In genomic region chr13:42977219-42977659, GRCh38 we compare ENCODE assay signal across 1 cellular context.
TF ChIP-seq lines count a peak whose summit lies in the region.

No MANE protein-coding gene starts in this region.

TF ChIP-seq in H1, 55 proteins besides CTCF, POLR2A, EP300 and RAD21 (continued from another document):
- TF ChIP-seq, protein P1, sequence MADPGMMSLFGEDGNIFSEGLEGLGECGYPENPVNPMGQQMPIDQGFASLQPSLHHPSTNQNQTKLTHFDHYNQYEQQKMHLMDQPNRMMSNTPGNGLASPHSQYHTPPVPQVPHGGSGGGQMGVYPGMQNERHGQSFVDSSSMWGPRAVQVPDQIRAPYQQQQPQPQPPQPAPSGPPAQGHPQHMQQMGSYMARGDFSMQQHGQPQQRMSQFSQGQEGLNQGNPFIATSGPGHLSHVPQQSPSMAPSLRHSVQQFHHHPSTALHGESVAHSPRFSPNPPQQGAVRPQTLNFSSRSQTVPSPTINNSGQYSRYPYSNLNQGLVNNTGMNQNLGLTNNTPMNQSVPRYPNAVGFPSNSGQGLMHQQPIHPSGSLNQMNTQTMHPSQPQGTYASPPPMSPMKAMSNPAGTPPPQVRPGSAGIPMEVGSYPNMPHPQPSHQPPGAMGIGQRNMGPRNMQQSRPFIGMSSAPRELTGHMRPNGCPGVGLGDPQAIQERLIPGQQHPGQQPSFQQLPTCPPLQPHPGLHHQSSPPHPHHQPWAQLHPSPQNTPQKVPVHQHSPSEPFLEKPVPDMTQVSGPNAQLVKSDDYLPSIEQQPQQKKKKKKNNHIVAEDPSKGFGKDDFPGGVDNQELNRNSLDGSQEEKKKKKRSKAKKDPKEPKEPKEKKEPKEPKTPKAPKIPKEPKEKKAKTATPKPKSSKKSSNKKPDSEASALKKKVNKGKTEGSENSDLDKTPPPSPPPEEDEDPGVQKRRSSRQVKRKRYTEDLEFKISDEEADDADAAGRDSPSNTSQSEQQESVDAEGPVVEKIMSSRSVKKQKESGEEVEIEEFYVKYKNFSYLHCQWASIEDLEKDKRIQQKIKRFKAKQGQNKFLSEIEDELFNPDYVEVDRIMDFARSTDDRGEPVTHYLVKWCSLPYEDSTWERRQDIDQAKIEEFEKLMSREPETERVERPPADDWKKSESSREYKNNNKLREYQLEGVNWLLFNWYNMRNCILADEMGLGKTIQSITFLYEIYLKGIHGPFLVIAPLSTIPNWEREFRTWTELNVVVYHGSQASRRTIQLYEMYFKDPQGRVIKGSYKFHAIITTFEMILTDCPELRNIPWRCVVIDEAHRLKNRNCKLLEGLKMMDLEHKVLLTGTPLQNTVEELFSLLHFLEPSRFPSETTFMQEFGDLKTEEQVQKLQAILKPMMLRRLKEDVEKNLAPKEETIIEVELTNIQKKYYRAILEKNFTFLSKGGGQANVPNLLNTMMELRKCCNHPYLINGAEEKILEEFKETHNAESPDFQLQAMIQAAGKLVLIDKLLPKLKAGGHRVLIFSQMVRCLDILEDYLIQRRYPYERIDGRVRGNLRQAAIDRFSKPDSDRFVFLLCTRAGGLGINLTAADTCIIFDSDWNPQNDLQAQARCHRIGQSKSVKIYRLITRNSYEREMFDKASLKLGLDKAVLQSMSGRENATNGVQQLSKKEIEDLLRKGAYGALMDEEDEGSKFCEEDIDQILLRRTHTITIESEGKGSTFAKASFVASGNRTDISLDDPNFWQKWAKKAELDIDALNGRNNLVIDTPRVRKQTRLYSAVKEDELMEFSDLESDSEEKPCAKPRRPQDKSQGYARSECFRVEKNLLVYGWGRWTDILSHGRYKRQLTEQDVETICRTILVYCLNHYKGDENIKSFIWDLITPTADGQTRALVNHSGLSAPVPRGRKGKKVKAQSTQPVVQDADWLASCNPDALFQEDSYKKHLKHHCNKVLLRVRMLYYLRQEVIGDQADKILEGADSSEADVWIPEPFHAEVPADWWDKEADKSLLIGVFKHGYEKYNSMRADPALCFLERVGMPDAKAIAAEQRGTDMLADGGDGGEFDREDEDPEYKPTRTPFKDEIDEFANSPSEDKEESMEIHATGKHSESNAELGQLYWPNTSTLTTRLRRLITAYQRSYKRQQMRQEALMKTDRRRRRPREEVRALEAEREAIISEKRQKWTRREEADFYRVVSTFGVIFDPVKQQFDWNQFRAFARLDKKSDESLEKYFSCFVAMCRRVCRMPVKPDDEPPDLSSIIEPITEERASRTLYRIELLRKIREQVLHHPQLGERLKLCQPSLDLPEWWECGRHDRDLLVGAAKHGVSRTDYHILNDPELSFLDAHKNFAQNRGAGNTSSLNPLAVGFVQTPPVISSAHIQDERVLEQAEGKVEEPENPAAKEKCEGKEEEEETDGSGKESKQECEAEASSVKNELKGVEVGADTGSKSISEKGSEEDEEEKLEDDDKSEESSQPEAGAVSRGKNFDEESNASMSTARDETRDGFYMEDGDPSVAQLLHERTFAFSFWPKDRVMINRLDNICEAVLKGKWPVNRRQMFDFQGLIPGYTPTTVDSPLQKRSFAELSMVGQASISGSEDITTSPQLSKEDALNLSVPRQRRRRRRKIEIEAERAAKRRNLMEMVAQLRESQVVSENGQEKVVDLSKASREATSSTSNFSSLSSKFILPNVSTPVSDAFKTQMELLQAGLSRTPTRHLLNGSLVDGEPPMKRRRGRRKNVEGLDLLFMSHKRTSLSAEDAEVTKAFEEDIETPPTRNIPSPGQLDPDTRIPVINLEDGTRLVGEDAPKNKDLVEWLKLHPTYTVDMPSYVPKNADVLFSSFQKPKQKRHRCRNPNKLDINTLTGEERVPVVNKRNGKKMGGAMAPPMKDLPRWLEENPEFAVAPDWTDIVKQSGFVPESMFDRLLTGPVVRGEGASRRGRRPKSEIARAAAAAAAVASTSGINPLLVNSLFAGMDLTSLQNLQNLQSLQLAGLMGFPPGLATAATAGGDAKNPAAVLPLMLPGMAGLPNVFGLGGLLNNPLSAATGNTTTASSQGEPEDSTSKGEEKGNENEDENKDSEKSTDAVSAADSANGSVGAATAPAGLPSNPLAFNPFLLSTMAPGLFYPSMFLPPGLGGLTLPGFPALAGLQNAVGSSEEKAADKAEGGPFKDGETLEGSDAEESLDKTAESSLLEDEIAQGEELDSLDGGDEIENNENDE (IDR thresholded peaks at IDR 0.05; ENCODE audit: insufficient replicate concordance, low read length) = no peak
- peak; percentile 72; the same call in 1 of the 2 replicates for TF ChIP-seq KDM1A (IDR thresholded peaks at IDR 0.05; ENCODE audit: borderline replicate concordance, low read length)
